In genomic region chr7:100119075-100119700, GRCh38 we compare ENCODE assay signal across 8 cellular contexts. TPM values are rescaled to one million over a fixed set of nuclear protein-coding genes. Genes with fewer than 3 reads are reported as not detected.
DNase-seq lines count a peak whose midpoint lies in the region; ATAC-seq and TF ChIP-seq lines count a peak whose summit lies in the region.

Gene CNPY4, plus strand, starts transcription at chr7:100119634. Its CDS starts 111 bp downstream, at chr7:100119745.
Gene TAF6, minus strand, starts transcription at chr7:100119358. Its CDS starts 5,149 bp downstream, at chr7:100114209.

- DNase-seq in LHCN-M2 (ENCODE audit: low read depth), result peak; percentile 95
- peak; percentile 95 for DNase-seq in RPMI7951 (ENCODE audit: low read depth)
- DNase-seq in activated T-helper 1 cell treated with anti-CD3 and anti-CD28 coated beads, Interleukin-12 subunit alpha, Interleukin-12 subunit beta, Interleukin-2, Interleukin-4 antibody, amounts not matched to agents 30 ng/mL and 10 ng/mL and 1 ng/mL, durations not matched to agents 14 hours and 24 hours and 36 hours (ENCODE audit: low spot score), result peak; percentile 90
- DNase-seq in fibroblast of gingiva (ENCODE audit: low read depth), result peak; percentile 93
- peak; percentile 90 to 97 (median 94) for DNase-seq in naive thymus-derived CD8-positive, alpha-beta T cell
- DNase-seq in stimulated activated naive B cell treated with anti-CD40 and anti-IgM and Interleukin-4, amounts not matched to agents 10 μg/mL and 1 μg/mL and 100 μg/mL, for 72 hours, result peak; percentile 88

- no peaks in the 10 kb centered on the region for H3K27me3 ChIP-seq in DOHH2 (ENCODE audit: control insufficient read depth, low read length)

- POLR2A ChIA-PET in naive thymus-derived CD8-positive, alpha-beta T cell (lab: Charles Lee), result interaction anchor here (0.9 to 15.9 kb wide), 9 partner anchors 11 to 351 kb away, joined by 3 to 252 read pairs (median 7); partner anchors contain the start of genes AP4M1, GAL3ST4, LAMTOR4 and MCM7

- intact Hi-C loops in activated T-helper 1 cell treated with anti-CD3 and anti-CD28 coated beads, Interleukin-12 subunit alpha, Interleukin-12 subunit beta, Interleukin-2, Interleukin-4 antibody, amounts not matched to agents 30 ng/mL and 10 ng/mL and 1 ng/mL, durations not matched to agents 14 hours and 24 hours and 36 hours (cut with micrococcal nuclease), result loop anchor here (1.0 to 2.0 kb wide), 5 partner anchors 8 to 309 kb away; partner anchors contain the start of genes AP4M1, MCM7, TRIM4 and ZCWPW1

- no peaks in the 10 kb centered on the region for H3K9me3 Mint-ChIP-seq in activated T-helper 1 cell treated with anti-CD3 and anti-CD28 coated beads, Interleukin-12 subunit alpha, Interleukin-12 subunit beta, Interleukin-2, Interleukin-4 antibody, amounts not matched to agents 30 ng/mL and 10 ng/mL and 1 ng/mL, durations not matched to agents 14 hours and 24 hours and 36 hours
- H3K9me3 Mint-ChIP-seq in naive thymus-derived CD8-positive, alpha-beta T cell, result no peaks in the 10 kb centered on the region
- no peaks in the 10 kb centered on the region for H3K9me3 Mint-ChIP-seq in stimulated activated naive B cell treated with anti-CD40 and anti-IgM and Interleukin-4, amounts not matched to agents 10 μg/mL and 1 μg/mL and 100 μg/mL, for 72 hours

- H4K20me1 ChIP-seq in DOHH2 (ENCODE audit: control insufficient read depth, insufficient read depth, low read depth, low read length), result no peaks in the 10 kb centered on the region

- peaks cover 5% of the 10 kb centered on the region for H3K36me3 Mint-ChIP-seq in activated T-helper 1 cell treated with anti-CD3 and anti-CD28 coated beads, Interleukin-12 subunit alpha, Interleukin-12 subunit beta, Interleukin-2, Interleukin-4 antibody, amounts not matched to agents 30 ng/mL and 10 ng/mL and 1 ng/mL, durations not matched to agents 14 hours and 24 hours and 36 hours (ENCODE audit: low read depth)
- peaks cover 0 to 8% (median 0%) of the 10 kb centered on the region in 3 donors for H3K36me3 Mint-ChIP-seq in naive thymus-derived CD8-positive, alpha-beta T cell
- peaks cover 15 to 19% of the 10 kb centered on the region in 2 donors for H3K36me3 Mint-ChIP-seq in stimulated activated naive B cell treated with anti-CD40 and anti-IgM and Interleukin-4, amounts not matched to agents 10 μg/mL and 1 μg/mL and 100 μg/mL, for 72 hours

- peak within 1 kb of the TSS; percentile 67 for H3K4me2 ChIP-seq in DOHH2 (ENCODE audit: low read length)

- H3K27me3 Mint-ChIP-seq in activated T-helper 1 cell treated with anti-CD3 and anti-CD28 coated beads, Interleukin-12 subunit alpha, Interleukin-12 subunit beta, Interleukin-2, Interleukin-4 antibody, amounts not matched to agents 30 ng/mL and 10 ng/mL and 1 ng/mL, durations not matched to agents 14 hours and 24 hours and 36 hours (ENCODE audit: insufficient read depth), result no peaks in the 10 kb centered on the region
- no peaks in the 10 kb centered on the region for H3K27me3 Mint-ChIP-seq in naive thymus-derived CD8-positive, alpha-beta T cell
- no peaks in the 10 kb centered on the region for H3K27me3 Mint-ChIP-seq in stimulated activated naive B cell treated with anti-CD40 and anti-IgM and Interleukin-4, amounts not matched to agents 10 μg/mL and 1 μg/mL and 100 μg/mL, for 72 hours

- peaks cover 16% of the 10 kb centered on the region for H3K4me1 Mint-ChIP-seq in activated T-helper 1 cell treated with anti-CD3 and anti-CD28 coated beads, Interleukin-12 subunit alpha, Interleukin-12 subunit beta, Interleukin-2, Interleukin-4 antibody, amounts not matched to agents 30 ng/mL and 10 ng/mL and 1 ng/mL, durations not matched to agents 14 hours and 24 hours and 36 hours (ENCODE audit: low read depth)
- peaks cover 11 to 38% (median 29%) of the 10 kb centered on the region in 4 donors for H3K4me1 Mint-ChIP-seq in naive thymus-derived CD8-positive, alpha-beta T cell
- peaks cover 14 to 34% of the 10 kb centered on the region in 2 donors for H3K4me1 Mint-ChIP-seq in stimulated activated naive B cell treated with anti-CD40 and anti-IgM and Interleukin-4, amounts not matched to agents 10 μg/mL and 1 μg/mL and 100 μg/mL, for 72 hours

- H3K4me3 ChIP-seq in DOHH2 (ENCODE audit: low read length), result peak within 1 kb of the TSS; percentile 82

- H3F3A ChIP-seq in DOHH2 (ENCODE audit: control insufficient read depth, insufficient read depth), result peaks cover 9% of the 10 kb centered on the region

- H3K27ac Mint-ChIP-seq in activated T-helper 1 cell treated with anti-CD3 and anti-CD28 coated beads, Interleukin-12 subunit alpha, Interleukin-12 subunit beta, Interleukin-2, Interleukin-4 antibody, amounts not matched to agents 30 ng/mL and 10 ng/mL and 1 ng/mL, durations not matched to agents 14 hours and 24 hours and 36 hours, result peak within 1 kb of the TSS; percentile 97
- peak within 1 kb of the TSS; percentile 96 to 100 (median 99) for H3K27ac Mint-ChIP-seq in naive thymus-derived CD8-positive, alpha-beta T cell
- peak within 1 kb of the TSS; percentile 97 for H3K27ac Mint-ChIP-seq in stimulated activated naive B cell treated with anti-CD40 and anti-IgM and Interleukin-4, amounts not matched to agents 10 μg/mL and 1 μg/mL and 100 μg/mL, for 72 hours

- peaks cover 23% of the 10 kb centered on the region for H3K4me1 ChIP-seq in DOHH2 (ENCODE audit: control insufficient read depth, low read length)

- H3K9me3 ChIP-seq in DOHH2 (ENCODE audit: control insufficient read depth, insufficient read depth, low read length), result no peaks in the 10 kb centered on the region

- H3K79me2 ChIP-seq in DOHH2 (ENCODE audit: control insufficient read depth, low read length), result peaks cover 40% of the 10 kb centered on the region

- peak within 1 kb of the TSS; percentile 62 for H3K27ac ChIP-seq in DOHH2 (ENCODE audit: low read depth, low read length)

- ATAC-seq in GM21825 (IDR thresholded peaks at IDR 0.05; ENCODE audit: unreplicated experiment), result peak; percentile 66
- peak; percentile 72 to 74 for ATAC-seq in naive thymus-derived CD8-positive, alpha-beta T cell
- peak; percentile 77 to 84 for ATAC-seq in stimulated activated naive B cell treated with anti-CD40 and anti-IgM and Interleukin-4, amounts not matched to agents 10 μg/mL and 1 μg/mL and 100 μg/mL, for 72 hours (replicated peaks)

- peak within 1 kb of the TSS; percentile 98 for H3K4me3 Mint-ChIP-seq in activated T-helper 1 cell treated with anti-CD3 and anti-CD28 coated beads, Interleukin-12 subunit alpha, Interleukin-12 subunit beta, Interleukin-2, Interleukin-4 antibody, amounts not matched to agents 30 ng/mL and 10 ng/mL and 1 ng/mL, durations not matched to agents 14 hours and 24 hours and 36 hours
- peak within 1 kb of the TSS; percentile 91 to 99 (median 97) for H3K4me3 Mint-ChIP-seq in naive thymus-derived CD8-positive, alpha-beta T cell
- H3K4me3 Mint-ChIP-seq in stimulated activated naive B cell treated with anti-CD40 and anti-IgM and Interleukin-4, amounts not matched to agents 10 μg/mL and 1 μg/mL and 100 μg/mL, for 72 hours, result peak within 1 kb of the TSS; percentile 87 to 99

- H3K9me2 ChIP-seq in DOHH2 (replicated peaks; ENCODE audit: control insufficient read depth, low read length), result no peaks in the 10 kb centered on the region

- no peak for TF ChIP-seq CTCF in DOHH2 (IDR thresholded peaks at IDR 0.05; ENCODE audit: low read depth, low read length, poor library complexity, severe bottlenecking)

- H3K36me3 ChIP-seq in DOHH2 (ENCODE audit: control insufficient read depth, low read length), result peaks cover 17% of the 10 kb centered on the region

RNA-seq across cellular contexts. Expression of gene CNPY4, which starts in this region (rescaled TPM):
- total RNA-seq in LHCN-M2 (2014; rRNA removed), result 23.2 and 28.0 TPM in 2 replicates
- 29.6 TPM for polyA plus RNA-seq in LHCN-M2 (2012)
- 32.6 and 34.7 TPM in 2 replicates for total RNA-seq in RPMI7951 (2014; rRNA removed; shearing (Covaris generic))
- 19.6 and 21.7 TPM in 2 replicates for total RNA-seq in activated T-helper 1 cell treated with anti-CD3 and anti-CD28 coated beads, Interleukin-12 subunit alpha, Interleukin-12 subunit beta, Interleukin-2, Interleukin-4 antibody, amounts not matched to agents 30 ng/mL and 10 ng/mL and 1 ng/mL, durations not matched to agents 14 hours and 24 hours and 36 hours
- 10 to 100 TPM; 99.0 to 99.6 TPM for total RNA-seq in naive thymus-derived CD8-positive, alpha-beta T cell
- 10 to 100 TPM; 19.8 to 23.5 (median 20.6) TPM for polyA plus RNA-seq in naive thymus-derived CD8-positive, alpha-beta T cell

RNA-seq across cellular contexts. Expression of gene TAF6, which starts in this region (rescaled TPM):
- total RNA-seq in LHCN-M2 (2014; rRNA removed), result 98.4 and 106 TPM in 2 replicates
- 72.7 TPM for polyA plus RNA-seq in LHCN-M2 (2012)
- total RNA-seq in RPMI7951 (2014; rRNA removed; shearing (Covaris generic)), result 66.7 and 80.4 TPM in 2 replicates
- total RNA-seq in activated T-helper 1 cell treated with anti-CD3 and anti-CD28 coated beads, Interleukin-12 subunit alpha, Interleukin-12 subunit beta, Interleukin-2, Interleukin-4 antibody, amounts not matched to agents 30 ng/mL and 10 ng/mL and 1 ng/mL, durations not matched to agents 14 hours and 24 hours and 36 hours, result 72.9 and 79.2 TPM in 2 replicates
- 10 to 100 TPM; 61.6 to 68.7 TPM for total RNA-seq in naive thymus-derived CD8-positive, alpha-beta T cell
- 10 to 100 TPM; 21.3 to 39.0 (median 31.5) TPM for polyA plus RNA-seq in naive thymus-derived CD8-positive, alpha-beta T cell

Comparison
In these comparisons a context has a peak if more than half of its experiments do, and no peak if none do; other contexts are left out.
1. Peak in every context shown above with its lines: DNase-seq, ATAC-seq, H3K4me3 ChIP-seq and H3K27ac ChIP-seq.